ENCODE assay signal across 11 cellular contexts in the genomic region with DNA sequence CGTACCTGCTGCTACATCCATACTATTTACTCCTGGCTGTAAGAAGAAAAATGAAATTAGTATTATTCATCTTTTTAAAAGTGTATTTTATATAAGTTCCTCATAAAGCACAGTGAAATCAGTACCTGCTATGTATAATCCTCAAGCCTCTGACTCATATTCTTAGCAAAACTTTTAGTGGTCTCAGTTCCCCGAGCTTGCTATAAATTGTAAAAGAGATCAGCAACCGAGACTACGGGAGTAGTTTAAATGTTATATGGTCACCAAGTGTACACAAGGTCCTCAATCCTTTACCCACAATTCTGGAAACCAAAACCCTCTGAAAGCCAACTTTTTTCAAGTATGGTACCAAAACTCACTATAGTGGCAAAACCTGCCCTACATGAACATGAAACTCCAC. TPM values are rescaled to one million over a fixed set of nuclear protein-coding genes. Genes with fewer than 3 reads are reported as not detected.
DNase-seq lines count a peak whose midpoint lies in the region; ATAC-seq and TF ChIP-seq lines count a peak whose summit lies in the region.
"Had no signal": no experiment of that assay in that cellular context is flagged by ENCODE, and none has a peak within 500 bp of the region (broad histone marks: within the 10 kb centered on the region; RNA-seq: fewer than 3 reads in every experiment).

No MANE protein-coding gene starts in this region.

- H3K27ac Mint-ChIP-seq in activated naive CD4-positive, alpha-beta T cell treated with anti-CD3 and anti-CD28 coated beads, Interleukin-2, amount 50 U/mL, for 72 hours: no peak overlapping the region
- H3K27ac Mint-ChIP-seq: brain had no signal

- no peak for DNase-seq in activated naive CD4-positive, alpha-beta T cell treated with anti-CD3 and anti-CD28 coated beads, Interleukin-2, amount 50 U/mL, for 72 hours (ENCODE audit: low spot score in 2 of 2)
- DNase-seq in activated naive CD4-positive, alpha-beta T cell (lab: John Stamatoyannopoulos, UW): no peak
- DNase-seq in HT-29 (ENCODE audit: low spot score) (no peak), BE2C (no peak), hippocampal formation (lab: John Stamatoyannopoulos, UW) (no peak), pons (ENCODE audit: low spot score) (no peak)
- DNase-seq: activated CD4-positive, alpha-beta T cell treated with anti-CD3 and anti-CD28 coated beads for 48 hours; left ventricle myocardium inferior had no signal

- peak; percentile 63 to 76 for ATAC-seq in activated naive CD4-positive, alpha-beta T cell treated with anti-CD3 and anti-CD28 coated beads, Interleukin-2, amount 50 U/mL, for 72 hours
- ATAC-seq in GM21786 (IDR thresholded peaks at IDR 0.05; ENCODE audit: unreplicated experiment): peak; percentile 92
- peak; percentile 92 for ATAC-seq in HG03378 (IDR thresholded peaks at IDR 0.05; ENCODE audit: unreplicated experiment)

- peaks cover 0 to 4% of the 10 kb centered on the region in 2 donors for H3K36me3 Mint-ChIP-seq in activated naive CD4-positive, alpha-beta T cell treated with anti-CD3 and anti-CD28 coated beads, Interleukin-2, amount 50 U/mL, for 72 hours

- no peaks in the 10 kb centered on the region for H3K27me3 ChIP-seq in BE2C

- H3K9me3 Mint-ChIP-seq in activated naive CD4-positive, alpha-beta T cell treated with anti-CD3 and anti-CD28 coated beads, Interleukin-2, amount 50 U/mL, for 72 hours: no peaks in the 10 kb centered on the region
- H3K9me3 Mint-ChIP-seq: brain had no signal

- H3K4me3 ChIP-seq in BE2C (ENCODE audit: low read depth, low read length): no peak overlapping the region

- H3K4me1 ChIP-seq in BE2C: no peaks in the 10 kb centered on the region

- H3K36me3 ChIP-seq in BE2C: no peaks in the 10 kb centered on the region

- TF ChIP-seq CTCF in BE2C (IDR thresholded peaks at IDR 0.05; ENCODE audit: low read depth, low read length): no peak

- H3K9me3 ChIP-seq in BE2C: no peaks in the 10 kb centered on the region
- H3K9me3 ChIP-seq: left ventricle myocardium inferior had no signal

RNA-seq across cellular contexts. Expression of a gene that starts 24.2 kb away (rescaled TPM):
- total RNA-seq in activated naive CD4-positive, alpha-beta T cell treated with anti-CD3 and anti-CD28 coated beads, Interleukin-2, amount 50 U/mL, for 72 hours: 100 to 1,000 TPM; 133 to 157 TPM
- 114 and 129 TPM in 2 replicates for total RNA-seq in HT-29 (2014; rRNA removed; shearing (Covaris generic))
- 50.1 TPM for polyA plus RNA-seq in BE2C (2012; ENCODE audit: insufficient read depth, insufficient read length, low read depth)

RNA-seq across cellular contexts. Expression of a gene that starts 25.4 kb away (rescaled TPM):
- total RNA-seq in activated naive CD4-positive, alpha-beta T cell treated with anti-CD3 and anti-CD28 coated beads, Interleukin-2, amount 50 U/mL, for 72 hours: 10 to 100 TPM; 17.3 to 27.0 TPM
- 15.7 and 16.7 TPM in 2 replicates for total RNA-seq in HT-29 (2014; rRNA removed; shearing (Covaris generic))
- 8.8 TPM for polyA plus RNA-seq in BE2C (2012; ENCODE audit: insufficient read depth, insufficient read length, low read depth)
